Comparison of ENCODE assay signal across 2 cellular contexts in genomic region chr12:106127289-106128126, GRCh38.
TF ChIP-seq lines count a peak whose summit lies in the region.

No MANE protein-coding gene starts in this region.

TF ChIP-seq in K562, 482 proteins besides CTCF, POLR2A, EP300 and RAD21:
- TF ChIP-seq ZNF75A (CRISPR knock-in tag; IDR thresholded peaks at IDR 0.05) (no peak), WHSC1 (IDR thresholded peaks at IDR 0.05; ENCODE audit: low read length) (no peak), NR2C2 (CRISPR knock-in tag; IDR thresholded peaks at IDR 0.05) (no peak), NR2C2 (tag; IDR thresholded peaks at IDR 0.05) (no peak), RBM25 (IDR thresholded peaks at IDR 0.05; ENCODE audit: low read depth, low read length, severe bottlenecking) (peak; percentile 26), MYNN (IDR thresholded peaks at IDR 0.05) (no peak), MYNN (CRISPR knock-in tag; IDR thresholded peaks at IDR 0.05) (no peak), ZNF347 (CRISPR knock-in tag; IDR thresholded peaks at IDR 0.05; ENCODE audit: low read depth) (no peak), ZKSCAN1 (IDR thresholded peaks at IDR 0.05; ENCODE audit: low read depth, low read length) (peak; percentile 76; the same call in 1 of the 2 replicates), ZNF639 (CRISPR knock-in tag; conservative IDR thresholded peaks at IDR 0.05 in 1 of 2, IDR thresholded peaks at IDR 0.05 in 1 of 2) (no peak)

TF ChIP-seq in HepG2, 621 proteins besides CTCF, POLR2A, EP300 and RAD21:
- TF ChIP-seq ZNF350 (CRISPR knock-in tag; IDR thresholded peaks at IDR 0.05; ENCODE audit: borderline replicate concordance, low read depth) (no peak), ZNF629 (CRISPR knock-in tag; conservative IDR thresholded peaks at IDR 0.05) (peak; percentile 65; the same call in 1 of the 2 replicates), ZNF30 (CRISPR knock-in tag; IDR thresholded peaks at IDR 0.05) (no peak), ZKSCAN1 (IDR thresholded peaks at IDR 0.05; ENCODE audit: low read length) (peak; percentile 72), NR2C2 (CRISPR knock-in tag; IDR thresholded peaks at IDR 0.05; ENCODE audit: borderline replicate concordance) (no peak), HCFC1 (IDR thresholded peaks at IDR 0.05; ENCODE audit: low read depth, low read length) (no peak)
